ENCODE assay signal across 10 cellular contexts in the genomic region with DNA sequence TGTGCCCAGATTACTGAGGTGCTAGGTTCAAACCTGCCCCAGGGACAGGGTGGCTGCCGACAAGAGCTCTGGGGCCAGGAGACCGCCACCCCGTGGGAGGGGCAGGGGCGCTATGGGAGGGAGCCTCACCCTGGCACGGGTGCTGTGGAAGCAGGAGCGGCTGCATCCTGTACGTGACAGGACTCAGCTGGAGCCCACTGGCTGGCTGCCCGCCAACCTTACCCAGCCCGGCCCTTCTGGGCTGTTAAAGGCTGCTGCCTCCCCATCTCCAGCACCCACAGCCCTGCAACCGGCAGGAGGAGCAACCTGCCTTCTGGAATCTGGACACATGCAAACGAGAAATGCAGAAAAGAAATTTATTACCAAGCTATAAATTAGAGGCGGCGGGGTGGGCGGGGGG. TPM values are rescaled to one million over a fixed set of nuclear protein-coding genes. Genes with fewer than 3 reads are reported as not detected.
DNase-seq lines count a peak whose midpoint lies in the region; ATAC-seq and TF ChIP-seq lines count a peak whose summit lies in the region.
"Had no signal": no experiment of that assay in that cellular context is flagged by ENCODE, and none has a peak within 500 bp of the region (broad histone marks: within the 10 kb centered on the region; RNA-seq: fewer than 3 reads in every experiment).

No MANE protein-coding gene starts in this region.

- TF ChIP-seq POLR2A in transverse colon (IDR thresholded peaks at IDR 0.05), result no peak

- in situ Hi-C loops in transverse colon (cut with MboI; ENCODE audit: low pct_ligation_motif_present in 1 of 4, low pct_unique_long_range_greater_than_20kb in 1 of 4, low sequenced_read_pairs in 3 of 4), result loop anchor here in 1 of 4 donors (25.0 kb wide), 1 partner anchor 153 kb away; no protein-coding TSS in a partner anchor

- WGBS in transverse colon (ENCODE audit: low coverage in 1 of 2), 2 donors, result 56% methylated on average over 13 of the region's 14 CpGs; no CpG with 5 or more reads in 1 of the 2 donors

- TF ChIP-seq EP300 in transverse colon (IDR thresholded peaks at IDR 0.05; ENCODE audit: low read depth), result no peak

- H3K4me1 ChIP-seq in lower lobe of right lung (peaks cover 61% of the 10 kb centered on the region), transverse colon (peaks cover 0 to 5% (median 0%) of the 10 kb centered on the region in 4 donors), mucosa of descending colon (ENCODE audit: low read depth) (peaks cover 3% of the 10 kb centered on the region)
- H3K4me1 ChIP-seq: SJCRH30 had no signal

- TF ChIP-seq CTCF in BJ (IDR thresholded peaks at IDR 0.05; ENCODE audit: insufficient read depth, low read depth, low read length) (peak; percentile 26; the same call in 1 of the 2 replicates), choroid plexus epithelial cell (conservative IDR thresholded peaks at IDR 0.05; ENCODE audit: low read depth, low read length) (peak; percentile 34), lower lobe of right lung (IDR thresholded peaks at IDR 0.05) (peak; percentile 28), transverse colon (IDR thresholded peaks at IDR 0.05) (no peak), mucosa of descending colon (IDR thresholded peaks at IDR 0.05) (no peak)

- H3K4me3 ChIP-seq in BJ (ENCODE audit: low read depth, low read length) (no peak overlapping the region), choroid plexus epithelial cell (ENCODE audit: low read depth, low read length) (no peak overlapping the region), lower lobe of right lung (peak overlapping the region; percentile 1), transverse colon (no peak overlapping the region), mucosa of descending colon (no peak overlapping the region)
- H3K4me3 ChIP-seq: SJCRH30 had no signal

- peak; percentile 28 to 35 for ATAC-seq in lower lobe of right lung
- ATAC-seq in HG03045 (IDR thresholded peaks at IDR 0.05; ENCODE audit: unreplicated experiment), result no peak
- no peak for ATAC-seq in mucosa of descending colon

- intact Hi-C loops in lower lobe of right lung (cut with DNase I) (no loop called here), transverse colon (cut with DNase I; ENCODE audit: low total_unique reads) (loop anchor here (5.0 to 10.0 kb wide), 2 partner anchors 135 to 1518 kb away; no protein-coding TSS in a partner anchor), mucosa of descending colon (cut with DNase I, micrococcal nuclease) (loop anchor here in 1 of 2 donors (10.0 kb wide), 1 partner anchor 55 kb away; no protein-coding TSS in a partner anchor)

- POLR2A ChIA-PET in BJ (lab: Charles Lee), result no interaction called here

- CTCF ChIA-PET in BJ (lab: Yijun Ruan, JAX), result interaction anchor here (0.7 to 6.8 kb wide), 9 partner anchors 9 to 120 kb away, joined by 3 to 51 read pairs (median 4); no protein-coding TSS in a partner anchor

- H3K27ac ChIP-seq in lower lobe of right lung (peak overlapping the region; percentile 77), transverse colon (no peak overlapping the region)
- H3K27ac ChIP-seq: SJCRH30 had no signal

- DNase-seq in BJ (ENCODE audit: low read depth) (no peak), NCI-H1694 (lab: John Stamatoyannopoulos, UW) (peak; percentile 81), choroid plexus epithelial cell (ENCODE audit: low read depth) (peak; percentile 49), lower lobe of right lung (peak; percentile 68), transverse colon (no peak), mucosa of descending colon (no peak), AML-193 (lab: John Stamatoyannopoulos, UW) (no peak)
- DNase-seq: kidney glomerular epithelial cell, SJCRH30 had no signal

- H3K36me3 ChIP-seq in BJ (ENCODE audit: control insufficient read depth, insufficient read depth, low read length) (peaks cover 30% of the 10 kb centered on the region), lower lobe of right lung (peaks cover 63% of the 10 kb centered on the region), transverse colon (no peaks in the 10 kb centered on the region), mucosa of descending colon (ENCODE audit: low read depth) (no peaks in the 10 kb centered on the region)

- H3K9me3 ChIP-seq in lower lobe of right lung (no peaks in the 10 kb centered on the region), transverse colon (no peaks in the 10 kb centered on the region), mucosa of descending colon (no peaks in the 10 kb centered on the region)
- H3K9me3 ChIP-seq: SJCRH30 had no signal

- H3K27me3 ChIP-seq in BJ (ENCODE audit: control insufficient read depth, insufficient read depth, low read length) (no peaks in the 10 kb centered on the region), lower lobe of right lung (ENCODE audit: low read depth) (no peaks in the 10 kb centered on the region), transverse colon (no peaks in the 10 kb centered on the region)
- H3K27me3 ChIP-seq: SJCRH30 had no signal

RNA-seq across cellular contexts. Expression of a gene that starts 11.2 kb away (rescaled TPM):
- polyA plus RNA-seq in BJ (2011; rRNA removed), result 33.1 and 44.2 TPM in 2 replicates
- 2.5 and 7.2 TPM in 2 replicates for polyA minus RNA-seq in BJ (2011; rRNA and poly(A)+ RNA removed)
- total RNA-seq in lower lobe of right lung, result 40.0 TPM
- 10 to 100 TPM; 26.5 to 40.5 (median 29.2) TPM for total RNA-seq in transverse colon
- total RNA-seq in mucosa of descending colon, result 10 to 100 TPM; 31.9 to 35.8 (median 32.6) TPM

RNA-seq across cellular contexts. Expression of a gene that starts 24.0 kb away (rescaled TPM):
- 4.8 and 8.8 TPM in 2 replicates for polyA plus RNA-seq in BJ (2011; rRNA removed)
- 5.7 and 9.7 TPM in 2 replicates for polyA minus RNA-seq in BJ (2011; rRNA and poly(A)+ RNA removed)
- total RNA-seq in lower lobe of right lung, result 21.5 TPM
- total RNA-seq in transverse colon, result 1 to 10 TPM in 3 of 4 donors, under 1 TPM in 1; 0.68 to 5.0 (median 1.8) TPM
- total RNA-seq in mucosa of descending colon, result 10 to 100 TPM in 1 of 3 donors, 1 to 10 TPM in 2; 1.7 to 21.1 (median 2.9) TPM

RNA-seq across cellular contexts. Expression of a gene that starts 31.7 kb away (rescaled TPM):
- polyA plus RNA-seq in BJ (2011; rRNA removed), result 30.0 and 71.6 TPM in 2 replicates
- polyA minus RNA-seq in BJ (2011; rRNA and poly(A)+ RNA removed), result 16.3 and 19.6 TPM in 2 replicates
- total RNA-seq in lower lobe of right lung (17.4 TPM), transverse colon (10 to 100 TPM in 2 of 4 donors, 1 to 10 TPM in 2; 3.4 to 18.7 (median 9.0) TPM), mucosa of descending colon (1 to 10 TPM in 2 of 3 donors, under 1 TPM in 1; 0.93 to 8.4 (median 5.1) TPM)

Comparison
In these comparisons a context has a peak if more than half of its experiments do, and no peak if none do; other contexts are left out.
1. DNase-seq: peak in NCI-H1694 (single experiment), choroid plexus epithelial cell (single experiment) and lower lobe of right lung (single experiment); none in BJ (single experiment), transverse colon (single experiment), mucosa of descending colon (0 of 3) and AML-193 (0 of 2).
2. CTCF ChIP-seq: peak in BJ (single experiment), choroid plexus epithelial cell (single experiment) and lower lobe of right lung (single experiment); none in transverse colon (0 of 5) and mucosa of descending colon (single experiment).
3. ATAC-seq: peak in lower lobe of right lung (2 of 2); none in HG03045 (single experiment) and mucosa of descending colon (single experiment).